28 cellular contexts compared by ENCODE assay signal in the genomic region with DNA sequence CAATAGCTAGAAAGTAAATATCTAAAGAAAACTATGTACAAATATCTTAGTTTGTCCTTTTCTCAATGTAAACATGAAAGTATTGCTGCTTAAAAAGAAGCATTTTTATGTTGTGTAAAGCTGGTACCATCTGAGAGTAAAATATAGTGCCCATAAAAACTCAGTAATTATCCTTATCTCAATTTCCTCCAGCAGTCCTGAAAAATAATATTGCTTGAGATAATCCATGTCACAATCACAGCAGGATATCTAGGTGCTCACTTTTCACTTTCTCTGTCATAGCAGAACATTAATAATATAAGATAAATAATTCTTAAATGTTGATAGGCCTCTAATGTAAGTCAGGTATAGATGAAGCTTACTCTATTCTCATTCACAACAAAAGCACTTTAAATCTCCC.
DNase-seq lines count a peak whose midpoint lies in the region; TF ChIP-seq lines count a peak whose summit lies in the region.
"Had no signal": no experiment of that assay in that cellular context is flagged by ENCODE, and none has a peak within 500 bp of the region (broad histone marks: within the 10 kb centered on the region; RNA-seq: fewer than 3 reads in every experiment).

No MANE protein-coding gene starts in this region.

- no peaks in the 10 kb centered on the region for H3K36me3 ChIP-seq in HEK293 (ENCODE audit: control insufficient read depth in 2 of 2, insufficient read depth in 1 of 2, low read length in 2 of 2)
- no peaks in the 10 kb centered on the region for H3K36me3 ChIP-seq in MM.1S (replicated peaks; ENCODE audit: insufficient read depth, low read length)
- H3K36me3 ChIP-seq: BE2C; BLaER1; BLaER1 treated with 17β-estradiol and CSF1 and Interleukin-3, amounts not matched to agents 10 nM and 100 nM had no signal

- no peaks in the 10 kb centered on the region for H4K20me1 ChIP-seq in MM.1S (ENCODE audit: insufficient read depth, low read length)
- H4K20me1 ChIP-seq: BLaER1; BLaER1 treated with 17β-estradiol and CSF1 and Interleukin-3, amounts not matched to agents 10 nM and 100 nM had no signal

- no peak for DNase-seq in MM.1S
- DNase-seq in NCI-H187 (lab: John Stamatoyannopoulos, UW) = no peak
- DNase-seq in retina = no peak
- DNase-seq: 8988T; ACHN; AML-193; BE2C; C1 segment of cervical spinal cord; Caco-2; Calu3; CD4-positive, alpha-beta T cell; CD4-positive, CD25-positive, alpha-beta regulatory T cell; CD8-positive, alpha-beta memory T cell; CD8-positive, alpha-beta T cell; COR-L47; DMS 273 treated with DMSO at 0.1 percent for 48 hours; DMS153; DMS53; DMS79; DMS79 treated with DMSO at 0.1 percent for 48 hours; DND-41; EL had no signal

- no peak overlapping the region for H3K4me2 ChIP-seq in MM.1S (ENCODE audit: low read depth, low read length)
- H3K4me2 ChIP-seq: A549; BLaER1; BLaER1 treated with 17β-estradiol and CSF1 and Interleukin-3, amounts not matched to agents 10 nM and 100 nM had no signal

- no peaks in the 10 kb centered on the region for H3K27me3 ChIP-seq in MM.1S (replicated peaks; ENCODE audit: insufficient read depth, low read length)
- H3K27me3 ChIP-seq: BE2C; BLaER1; BLaER1 treated with 17β-estradiol and CSF1 and Interleukin-3, amounts not matched to agents 10 nM and 100 nM had no signal

- H3K4me1 ChIP-seq in HEK293 (ENCODE audit: control insufficient read depth, insufficient read depth, low read length) = 0 out of 2 replicates have a peak, but pooled peaks cover 3% of the 10 kb centered on the region
- H3K4me1 ChIP-seq in MM.1S (ENCODE audit: low read length) = peaks cover 17% of the 10 kb centered on the region
- H3K4me1 ChIP-seq: A549, BE2C, BLaER1, Caco-2 had no signal

- no peak overlapping the region for H3K27ac ChIP-seq in HEK293 (ENCODE audit: extremely low read depth, low read depth, low read length)
- H3K27ac ChIP-seq in MM.1S (ENCODE audit: low read length) = peak overlapping the region; percentile 7; the same call in 1 of the 2 replicates
- H3K27ac ChIP-seq: 22Rv1; A549; BLaER1; BLaER1 treated with 17β-estradiol and CSF1 and Interleukin-3, amounts not matched to agents 10 nM and 100 nM; C4-2B had no signal

- no peaks in the 10 kb centered on the region for H3K79me2 ChIP-seq in MM.1S (ENCODE audit: low read length)

- H3K9me2 ChIP-seq in MM.1S (replicated peaks; ENCODE audit: insufficient read depth, low read length) = no peaks in the 10 kb centered on the region

- H3K4me3 ChIP-seq in HEK293 (ENCODE audit: low read depth, low read length) = no peak overlapping the region
- no peak overlapping the region for H3K4me3 ChIP-seq in MM.1S (ENCODE audit: low read length)
- H3K4me3 ChIP-seq: A549; BLaER1; BLaER1 treated with 17β-estradiol and CSF1 and Interleukin-3, amounts not matched to agents 10 nM and 100 nM had no signal

- TF ChIP-seq CTCF in HEK293 (tag by site-specific recombination; IDR thresholded peaks at IDR 0.05) (no peak), MM.1S (IDR thresholded peaks at IDR 0.05; ENCODE audit: low read length) (no peak)

- H3K9me3 ChIP-seq in HEK293 (ENCODE audit: control insufficient read depth, insufficient read depth, low read depth, low read length) (no peaks in the 10 kb centered on the region), MM.1S (replicated peaks; ENCODE audit: insufficient read depth, low read length) (no peaks in the 10 kb centered on the region)
- H3K9me3 ChIP-seq: A549; BE2C; BLaER1; BLaER1 treated with 17β-estradiol and CSF1 and Interleukin-3, amounts not matched to agents 10 nM and 100 nM; Caco-2 had no signal

- CTCF ChIA-PET in HEK293 (lab: Yijun Ruan, JAX) = no interaction called here

- 0 out of 2 replicates have a peak, but pooled peaks cover 3% of the 10 kb centered on the region for H3F3A ChIP-seq in MM.1S (ENCODE audit: insufficient read depth, low read length)

- H2AFZ ChIP-seq in MM.1S (ENCODE audit: low read length) = no peak overlapping the region

- no peak overlapping the region for H3K9ac ChIP-seq in MM.1S (ENCODE audit: low read length)
- H3K9ac ChIP-seq: BLaER1; BLaER1 treated with 17β-estradiol and CSF1 and Interleukin-3, amounts not matched to agents 10 nM and 100 nM had no signal

- POLR2A ChIA-PET in HEK293 (lab: Yijun Ruan, JAX) = no interaction called here

TF ChIP-seq in HEK293, 187 proteins besides CTCF, POLR2A, EP300 and RAD21:
- TF ChIP-seq EGR2 (tag by site-specific recombination; IDR thresholded peaks at IDR 0.05; ENCODE audit: low read depth) (no peak), FEZF1 (tag by site-specific recombination; IDR thresholded peaks at IDR 0.05) (peak; percentile 90), ZNF843 (tag by site-specific recombination; IDR thresholded peaks at IDR 0.05) (0 out of 2 replicates have a peak, but pooled peaks have one; percentile 36), ZNF23 (tag by site-specific recombination; IDR thresholded peaks at IDR 0.05; ENCODE audit: borderline replicate concordance) (no peak), BCL11B (tag by site-specific recombination; IDR thresholded peaks at IDR 0.05; ENCODE audit: low read depth) (0 out of 2 replicates have a peak, but pooled peaks have one; percentile 21), ZNF664 (tag by site-specific recombination; IDR thresholded peaks at IDR 0.05) (0 out of 2 replicates have a peak, but pooled peaks have one; percentile 55), ZNF350 (tag by site-specific recombination; IDR thresholded peaks at IDR 0.05) (no peak)
- TF ChIP-seq, protein P1, sequence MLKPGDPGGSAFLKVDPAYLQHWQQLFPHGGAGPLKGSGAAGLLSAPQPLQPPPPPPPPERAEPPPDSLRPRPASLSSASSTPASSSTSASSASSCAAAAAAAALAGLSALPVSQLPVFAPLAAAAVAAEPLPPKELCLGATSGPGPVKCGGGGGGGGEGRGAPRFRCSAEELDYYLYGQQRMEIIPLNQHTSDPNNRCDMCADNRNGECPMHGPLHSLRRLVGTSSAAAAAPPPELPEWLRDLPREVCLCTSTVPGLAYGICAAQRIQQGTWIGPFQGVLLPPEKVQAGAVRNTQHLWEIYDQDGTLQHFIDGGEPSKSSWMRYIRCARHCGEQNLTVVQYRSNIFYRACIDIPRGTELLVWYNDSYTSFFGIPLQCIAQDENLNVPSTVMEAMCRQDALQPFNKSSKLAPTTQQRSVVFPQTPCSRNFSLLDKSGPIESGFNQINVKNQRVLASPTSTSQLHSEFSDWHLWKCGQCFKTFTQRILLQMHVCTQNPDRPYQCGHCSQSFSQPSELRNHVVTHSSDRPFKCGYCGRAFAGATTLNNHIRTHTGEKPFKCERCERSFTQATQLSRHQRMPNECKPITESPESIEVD (tag by site-specific recombination; IDR thresholded peaks at IDR 0.05) = peak; percentile 56
- TF ChIP-seq, protein P2, sequence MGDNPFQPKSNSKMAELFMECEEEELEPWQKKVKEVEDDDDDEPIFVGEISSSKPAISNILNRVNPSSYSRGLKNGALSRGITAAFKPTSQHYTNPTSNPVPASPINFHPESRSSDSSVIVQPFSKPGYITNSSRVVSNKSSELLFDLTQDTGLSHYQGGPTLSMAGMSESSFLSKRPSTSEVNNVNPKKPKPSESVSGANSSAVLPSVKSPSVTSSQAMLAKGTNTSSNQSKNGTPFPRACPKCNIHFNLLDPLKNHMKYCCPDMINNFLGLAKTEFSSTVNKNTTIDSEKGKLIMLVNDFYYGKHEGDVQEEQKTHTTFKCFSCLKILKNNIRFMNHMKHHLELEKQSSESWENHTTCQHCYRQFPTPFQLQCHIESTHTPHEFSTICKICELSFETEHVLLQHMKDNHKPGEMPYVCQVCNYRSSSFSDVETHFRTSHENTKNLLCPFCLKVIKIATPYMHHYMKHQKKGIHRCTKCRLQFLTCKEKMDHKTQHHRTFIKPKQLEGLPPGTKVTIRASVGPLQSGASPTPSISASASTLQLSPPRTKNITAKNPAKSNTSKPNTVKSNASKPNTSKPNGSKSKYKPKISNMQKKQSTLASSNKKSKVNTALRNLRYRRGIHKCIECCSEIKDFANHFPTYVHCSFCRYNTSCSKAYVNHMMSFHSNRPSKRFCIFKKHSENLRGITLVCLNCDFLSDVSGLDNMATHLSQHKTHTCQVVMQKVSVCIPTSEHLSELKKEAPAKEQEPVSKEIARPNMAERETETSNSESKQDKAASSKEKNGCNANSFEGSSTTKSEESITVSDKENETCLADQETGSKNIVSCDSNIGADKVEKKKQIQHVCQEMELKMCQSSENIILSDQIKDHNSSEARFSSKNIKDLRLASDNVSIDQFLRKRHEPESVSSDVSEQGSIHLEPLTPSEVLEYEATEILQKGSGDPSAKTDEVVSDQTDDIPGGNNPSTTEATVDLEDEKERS (tag by site-specific recombination; IDR thresholded peaks at IDR 0.05) = no peak
